Comparison of ENCODE assay signal across 16 cellular contexts in the genomic region with DNA sequence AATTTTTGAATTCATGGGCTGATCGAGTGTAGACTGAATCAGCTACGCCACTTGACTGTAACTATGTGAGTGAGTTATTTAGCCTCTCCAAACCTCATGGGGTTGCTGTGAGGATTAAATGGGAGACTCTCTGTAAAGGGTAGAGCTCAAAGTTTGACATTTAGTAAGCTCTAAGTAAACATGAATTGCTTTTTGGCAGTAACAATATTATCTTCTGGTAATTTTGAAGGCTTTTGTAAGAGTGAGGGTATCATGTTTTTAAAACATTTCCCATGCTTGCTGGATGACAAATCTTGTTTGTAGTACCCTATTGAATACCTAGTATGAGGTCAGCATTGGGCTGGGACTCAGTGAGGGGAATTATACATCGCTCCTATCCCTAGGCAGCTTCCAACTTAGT.
"Had no signal": no experiment of that assay in that cellular context is flagged by ENCODE, and none has a peak within 500 bp of the region (broad histone marks: within the 10 kb centered on the region; RNA-seq: fewer than 3 reads in every experiment).

No MANE protein-coding gene starts in this region.

- H3K27ac ChIP-seq: ovary, skin epidermis had no signal

- H3K27me3 ChIP-seq: heart right ventricle, ovary, tibial nerve had no signal

- H3K4me3 ChIP-seq: heart right ventricle, ovary, skin epidermis, tibial nerve had no signal

- FAIRE-seq: kidney had no signal

- DNase-seq: activated B cell treated with CpG ODN at 0.5 μM for 24 hours; activated CD4-positive, alpha-beta T cell treated with anti-CD3 and anti-CD28 coated beads, Interleukin-2, amount 10 ng/mL, durations not matched to agents 24 days and 14 days; activated CD8-positive, alpha-beta memory T cell treated with anti-CD3 and anti-CD28 coated beads for 24 hours; activated naive CD4-positive, alpha-beta T cell treated with anti-CD3 and anti-CD28 coated beads for 36 hours; central memory CD4-positive, alpha-beta T cell; cortex of kidney; effector memory CD4-positive, alpha-beta T cell; foreskin fibroblast; heart right ventricle; kidney; left ventricle myocardium superior; mesendoderm; ovary had no signal

- H3K9me3 ChIP-seq: heart right ventricle, ovary, tibial nerve had no signal

- H3K36me3 ChIP-seq: heart right ventricle, ovary, tibial nerve had no signal

- ATAC-seq: activated T-helper 17 cell treated with anti-CD3 and anti-CD28 coated beads, Interleukin-2, amount 50 U/mL, for 72 hours; heart right ventricle; left ventricle myocardium superior had no signal
